2 cellular contexts compared by ENCODE assay signal in genomic region chr6:34200340-34200971, GRCh38.
TF ChIP-seq lines count a peak whose summit lies in the region.

No MANE protein-coding gene starts in this region.

TF ChIP-seq in Ishikawa, 13 proteins besides CTCF, POLR2A, EP300 and RAD21:
- TF ChIP-seq USF1 (IDR thresholded peaks at IDR 0.05) (peak; percentile 61), TEAD4 (IDR thresholded peaks at IDR 0.05) (no peak), CREB1 (IDR thresholded peaks at IDR 0.05; ENCODE audit: low read depth) (no peak)

TF ChIP-seq in endothelial cell of umbilical vein, 7 proteins besides CTCF, POLR2A, EP300 and RAD21:
- TF ChIP-seq GATA2 (IDR thresholded peaks at IDR 0.05; ENCODE audit: insufficient read depth, insufficient read length, low read depth, low read length) (no peak), MAX (IDR thresholded peaks at IDR 0.05; ENCODE audit: insufficient read depth, insufficient read length) (no peak), EZH2 (IDR thresholded peaks at IDR 0.05; ENCODE audit: borderline replicate concordance, low read depth, low read length, severe bottlenecking) (no peak), POLR2AphosphoS5 (IDR thresholded peaks at IDR 0.05; ENCODE audit: insufficient read depth, low read depth, low read length) (no peak), FOS (IDR thresholded peaks at IDR 0.05; ENCODE audit: borderline replicate concordance, insufficient read depth, low read length) (no peak), MYC (IDR thresholded peaks at IDR 0.05; ENCODE audit: low read depth, low read length) (no peak), JUN (IDR thresholded peaks at IDR 0.05; ENCODE audit: borderline replicate concordance, insufficient read depth, insufficient read length, low read depth) (no peak)
